Comparison of ENCODE assay signal across 1 cellular context in the genomic region with DNA sequence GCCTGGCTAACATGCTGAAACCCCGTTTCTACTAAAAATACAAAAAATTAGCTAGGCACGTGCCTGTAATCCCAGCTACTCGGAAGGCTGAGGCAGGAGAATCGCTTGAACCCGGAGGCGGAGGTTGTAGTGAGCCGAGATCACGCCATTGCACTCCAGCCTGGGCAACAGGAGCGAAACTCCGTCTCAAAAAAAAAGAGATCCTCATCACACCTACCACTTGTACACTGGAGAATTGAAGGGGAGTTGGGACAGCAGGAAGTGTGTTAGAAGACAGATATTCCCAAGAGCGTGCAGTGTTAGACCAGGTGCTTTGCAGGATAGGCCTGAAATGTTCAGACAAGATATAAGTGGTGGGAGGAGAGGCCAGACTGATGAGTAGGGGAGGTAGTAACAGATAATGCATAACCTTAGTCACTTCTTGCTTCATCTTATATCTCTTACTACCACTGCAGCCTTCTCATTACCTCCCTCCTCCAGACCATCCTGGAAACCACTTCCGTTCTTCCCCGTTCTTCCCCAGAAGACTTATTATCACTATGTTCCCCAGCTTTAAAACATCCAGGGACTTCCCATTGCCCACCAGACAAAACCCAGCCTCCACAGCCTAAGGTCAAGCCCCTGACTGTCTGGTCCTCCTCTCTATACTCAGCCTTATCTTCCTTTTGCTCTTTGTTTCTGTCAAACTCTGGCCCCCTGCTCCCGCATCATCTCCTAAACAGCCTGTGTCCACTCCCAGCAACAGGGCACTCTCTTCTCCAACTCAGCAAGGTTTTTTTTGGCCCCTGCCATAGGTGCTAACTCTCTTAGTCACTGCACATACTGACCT.
TF ChIP-seq lines count a peak whose summit lies in the region.

No MANE protein-coding gene starts in this region.

TF ChIP-seq in K562, 482 proteins besides CTCF, POLR2A, EP300 and RAD21 (continued from another document and continues in another):
- TF ChIP-seq ARID3A (IDR thresholded peaks at IDR 0.05; ENCODE audit: borderline replicate concordance, low read depth, low read length) (peak; percentile 63; the same call in 1 of the 2 replicates), TBL1XR1 (IDR thresholded peaks at IDR 0.05; ENCODE audit: low read length in 2 of 2) (peak; percentile 99 to 100), ETS2 (tag; IDR thresholded peaks at IDR 0.05; ENCODE audit: borderline replicate concordance, poor library complexity, severe bottlenecking) (no peak), ZFP1 (CRISPR knock-in tag; IDR thresholded peaks at IDR 0.05) (0 out of 2 replicates have a peak, but pooled peaks have one; percentile 6), CCAR2 (IDR thresholded peaks at IDR 0.05; ENCODE audit: low read depth, low read length) (no peak), SP2 (IDR thresholded peaks at IDR 0.05; ENCODE audit: extremely low read depth, low read depth, low read length, poor library complexity, severe bottlenecking) (no peak), IRF9 (tag; IDR thresholded peaks at IDR 0.05) (peak; percentile 96), RNF2 (IDR thresholded peaks at IDR 0.05) (peak; percentile 99), ZNF696 (CRISPR knock-in tag; conservative IDR thresholded peaks at IDR 0.05) (0 out of 2 replicates have a peak, but pooled peaks have one; percentile 1), RFX5 (IDR thresholded peaks at IDR 0.05; ENCODE audit: low read depth, low read length) (no peak; the same call in 1 of the 2 replicates), TRIM24 (IDR thresholded peaks at IDR 0.05) (peak; percentile 100), SUPT5H (IDR thresholded peaks at IDR 0.05) (no peak), ZNF586 (CRISPR knock-in tag; conservative IDR thresholded peaks at IDR 0.05) (no peak), ILF3 (IDR thresholded peaks at IDR 0.05; ENCODE audit: borderline replicate concordance) (peak; percentile 49; the same call in 1 of the 2 replicates), SFPQ (IDR thresholded peaks at IDR 0.05; ENCODE audit: low read depth, low read length) (no peak), ARID1B (IDR thresholded peaks at IDR 0.05) (peak; percentile 100), GATA2 (CRISPR knock-in tag; IDR thresholded peaks at IDR 0.05) (peak; percentile 100), RBM17 (IDR thresholded peaks at IDR 0.05; ENCODE audit: borderline replicate concordance, low read depth, low read length) (no peak), CBFA2T2 (conservative IDR thresholded peaks at IDR 0.05) (peak; percentile 100), ZNF766 (CRISPR knock-in tag; conservative IDR thresholded peaks at IDR 0.05) (peak; percentile 96), MAFK (IDR thresholded peaks at IDR 0.05; ENCODE audit: low read length) (peak; percentile 79), ZNF316 (IDR thresholded peaks at IDR 0.05) (peak; percentile 64; the same call in 1 of the 2 replicates), ZHX1 (conservative IDR thresholded peaks at IDR 0.05; ENCODE audit: low read length) (no peak), FOXM1 (IDR thresholded peaks at IDR 0.05; ENCODE audit: low read depth) (peak; percentile 99), FOXM1 (CRISPR knock-in tag; IDR thresholded peaks at IDR 0.05; ENCODE audit: low read depth) (no peak; the same call in 1 of the 2 replicates), ZNF717 (CRISPR knock-in tag; IDR thresholded peaks at IDR 0.05) (no peak), NR4A1 (CRISPR knock-in tag; IDR thresholded peaks at IDR 0.05) (peak; percentile 69; the same call in 1 of the 2 replicates), NR4A1 (tag; IDR thresholded peaks at IDR 0.05) (peak; percentile 98), NFATC3 (IDR thresholded peaks at IDR 0.05) (peak; percentile 97), MEF2A (IDR thresholded peaks at IDR 0.05; ENCODE audit: control insufficient read depth, low read depth, low read length) (peak; percentile 86), GABPB1 (CRISPR knock-in tag; IDR thresholded peaks at IDR 0.05) (peak; percentile 91), NCOA4 (IDR thresholded peaks at IDR 0.05; ENCODE audit: partially characterized antibody) (peak; percentile 92), NONO (IDR thresholded peaks at IDR 0.05; ENCODE audit: low read depth in 2 of 2, low read length in 1 of 2) (peak in 1 of 2 experiments; percentile 97; a peak in 2 of 4 replicates), ZNF431 (CRISPR knock-in tag; IDR thresholded peaks at IDR 0.05) (0 out of 2 replicates have a peak, but pooled peaks have one; percentile 30), ZNF561 (CRISPR knock-in tag; conservative IDR thresholded peaks at IDR 0.05) (no peak), TCF7 (IDR thresholded peaks at IDR 0.05; ENCODE audit: borderline replicate concordance) (peak; percentile 84; the same call in 1 of the 2 replicates), BCOR (IDR thresholded peaks at IDR 0.05) (peak; percentile 99)
- TF ChIP-seq, protein P1, sequence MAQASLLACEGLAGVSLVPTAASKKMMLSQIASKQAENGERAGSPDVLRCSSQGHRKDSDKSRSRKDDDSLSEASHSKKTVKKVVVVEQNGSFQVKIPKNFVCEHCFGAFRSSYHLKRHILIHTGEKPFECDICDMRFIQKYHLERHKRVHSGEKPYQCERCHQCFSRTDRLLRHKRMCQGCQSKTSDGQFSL (CRISPR knock-in tag; IDR thresholded peaks at IDR 0.05) = 0 out of 2 replicates have a peak, but pooled peaks have one; percentile 40
- TF ChIP-seq, protein P1 (tag; IDR thresholded peaks at IDR 0.05) = no peak
- TF ChIP-seq, protein P2, sequence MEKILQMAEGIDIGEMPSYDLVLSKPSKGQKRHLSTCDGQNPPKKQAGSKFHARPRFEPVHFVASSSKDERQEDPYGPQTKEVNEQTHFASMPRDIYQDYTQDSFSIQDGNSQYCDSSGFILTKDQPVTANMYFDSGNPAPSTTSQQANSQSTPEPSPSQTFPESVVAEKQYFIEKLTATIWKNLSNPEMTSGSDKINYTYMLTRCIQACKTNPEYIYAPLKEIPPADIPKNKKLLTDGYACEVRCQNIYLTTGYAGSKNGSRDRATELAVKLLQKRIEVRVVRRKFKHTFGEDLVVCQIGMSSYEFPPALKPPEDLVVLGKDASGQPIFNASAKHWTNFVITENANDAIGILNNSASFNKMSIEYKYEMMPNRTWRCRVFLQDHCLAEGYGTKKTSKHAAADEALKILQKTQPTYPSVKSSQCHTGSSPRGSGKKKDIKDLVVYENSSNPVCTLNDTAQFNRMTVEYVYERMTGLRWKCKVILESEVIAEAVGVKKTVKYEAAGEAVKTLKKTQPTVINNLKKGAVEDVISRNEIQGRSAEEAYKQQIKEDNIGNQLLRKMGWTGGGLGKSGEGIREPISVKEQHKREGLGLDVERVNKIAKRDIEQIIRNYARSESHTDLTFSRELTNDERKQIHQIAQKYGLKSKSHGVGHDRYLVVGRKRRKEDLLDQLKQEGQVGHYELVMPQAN (IDR thresholded peaks at IDR 0.05; ENCODE audit: borderline replicate concordance) = peak; percentile 16; the same call in 1 of the 2 replicates
- TF ChIP-seq, protein P3, sequence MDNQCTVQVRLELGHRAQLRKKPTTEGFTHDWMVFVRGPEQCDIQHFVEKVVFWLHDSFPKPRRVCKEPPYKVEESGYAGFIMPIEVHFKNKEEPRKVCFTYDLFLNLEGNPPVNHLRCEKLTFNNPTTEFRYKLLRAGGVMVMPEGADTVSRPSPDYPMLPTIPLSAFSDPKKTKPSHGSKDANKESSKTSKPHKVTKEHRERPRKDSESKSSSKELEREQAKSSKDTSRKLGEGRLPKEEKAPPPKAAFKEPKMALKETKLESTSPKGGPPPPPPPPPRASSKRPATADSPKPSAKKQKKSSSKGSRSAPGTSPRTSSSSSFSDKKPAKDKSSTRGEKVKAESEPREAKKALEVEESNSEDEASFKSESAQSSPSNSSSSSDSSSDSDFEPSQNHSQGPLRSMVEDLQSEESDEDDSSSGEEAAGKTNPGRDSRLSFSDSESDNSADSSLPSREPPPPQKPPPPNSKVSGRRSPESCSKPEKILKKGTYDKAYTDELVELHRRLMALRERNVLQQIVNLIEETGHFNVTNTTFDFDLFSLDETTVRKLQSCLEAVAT (IDR thresholded peaks at IDR 0.05) = peak; percentile 53 to 94; a peak in 2 of 4 replicates
- TF ChIP-seq, protein P4, sequence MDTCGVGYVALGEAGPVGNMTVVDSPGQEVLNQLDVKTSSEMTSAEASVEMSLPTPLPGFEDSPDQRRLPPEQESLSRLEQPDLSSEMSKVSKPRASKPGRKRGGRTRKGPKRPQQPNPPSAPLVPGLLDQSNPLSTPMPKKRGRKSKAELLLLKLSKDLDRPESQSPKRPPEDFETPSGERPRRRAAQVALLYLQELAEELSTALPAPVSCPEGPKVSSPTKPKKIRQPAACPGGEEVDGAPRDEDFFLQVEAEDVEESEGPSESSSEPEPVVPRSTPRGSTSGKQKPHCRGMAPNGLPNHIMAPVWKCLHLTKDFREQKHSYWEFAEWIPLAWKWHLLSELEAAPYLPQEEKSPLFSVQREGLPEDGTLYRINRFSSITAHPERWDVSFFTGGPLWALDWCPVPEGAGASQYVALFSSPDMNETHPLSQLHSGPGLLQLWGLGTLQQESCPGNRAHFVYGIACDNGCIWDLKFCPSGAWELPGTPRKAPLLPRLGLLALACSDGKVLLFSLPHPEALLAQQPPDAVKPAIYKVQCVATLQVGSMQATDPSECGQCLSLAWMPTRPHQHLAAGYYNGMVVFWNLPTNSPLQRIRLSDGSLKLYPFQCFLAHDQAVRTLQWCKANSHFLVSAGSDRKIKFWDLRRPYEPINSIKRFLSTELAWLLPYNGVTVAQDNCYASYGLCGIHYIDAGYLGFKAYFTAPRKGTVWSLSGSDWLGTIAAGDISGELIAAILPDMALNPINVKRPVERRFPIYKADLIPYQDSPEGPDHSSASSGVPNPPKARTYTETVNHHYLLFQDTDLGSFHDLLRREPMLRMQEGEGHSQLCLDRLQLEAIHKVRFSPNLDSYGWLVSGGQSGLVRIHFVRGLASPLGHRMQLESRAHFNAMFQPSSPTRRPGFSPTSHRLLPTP (IDR thresholded peaks at IDR 0.05; ENCODE audit: borderline replicate concordance, extremely low read depth, insufficient read length) = no peak
- TF ChIP-seq, protein P5, sequence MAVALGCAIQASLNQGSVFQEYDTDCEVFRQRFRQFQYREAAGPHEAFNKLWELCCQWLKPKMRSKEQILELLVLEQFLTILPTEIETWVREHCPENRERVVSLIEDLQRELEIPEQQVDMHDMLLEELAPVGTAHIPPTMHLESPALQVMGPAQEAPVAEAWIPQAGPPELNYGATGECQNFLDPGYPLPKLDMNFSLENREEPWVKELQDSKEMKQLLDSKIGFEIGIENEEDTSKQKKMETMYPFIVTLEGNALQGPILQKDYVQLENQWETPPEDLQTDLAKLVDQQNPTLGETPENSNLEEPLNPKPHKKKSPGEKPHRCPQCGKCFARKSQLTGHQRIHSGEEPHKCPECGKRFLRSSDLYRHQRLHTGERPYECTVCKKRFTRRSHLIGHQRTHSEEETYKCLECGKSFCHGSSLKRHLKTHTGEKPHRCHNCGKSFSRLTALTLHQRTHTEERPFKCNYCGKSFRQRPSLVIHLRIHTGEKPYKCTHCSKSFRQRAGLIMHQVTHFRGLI (CRISPR knock-in tag; IDR thresholded peaks at IDR 0.05) = peak; percentile 82; the same call in 1 of the 2 replicates
